Comparison of ENCODE assay signal across 8 cellular contexts in the genomic region with DNA sequence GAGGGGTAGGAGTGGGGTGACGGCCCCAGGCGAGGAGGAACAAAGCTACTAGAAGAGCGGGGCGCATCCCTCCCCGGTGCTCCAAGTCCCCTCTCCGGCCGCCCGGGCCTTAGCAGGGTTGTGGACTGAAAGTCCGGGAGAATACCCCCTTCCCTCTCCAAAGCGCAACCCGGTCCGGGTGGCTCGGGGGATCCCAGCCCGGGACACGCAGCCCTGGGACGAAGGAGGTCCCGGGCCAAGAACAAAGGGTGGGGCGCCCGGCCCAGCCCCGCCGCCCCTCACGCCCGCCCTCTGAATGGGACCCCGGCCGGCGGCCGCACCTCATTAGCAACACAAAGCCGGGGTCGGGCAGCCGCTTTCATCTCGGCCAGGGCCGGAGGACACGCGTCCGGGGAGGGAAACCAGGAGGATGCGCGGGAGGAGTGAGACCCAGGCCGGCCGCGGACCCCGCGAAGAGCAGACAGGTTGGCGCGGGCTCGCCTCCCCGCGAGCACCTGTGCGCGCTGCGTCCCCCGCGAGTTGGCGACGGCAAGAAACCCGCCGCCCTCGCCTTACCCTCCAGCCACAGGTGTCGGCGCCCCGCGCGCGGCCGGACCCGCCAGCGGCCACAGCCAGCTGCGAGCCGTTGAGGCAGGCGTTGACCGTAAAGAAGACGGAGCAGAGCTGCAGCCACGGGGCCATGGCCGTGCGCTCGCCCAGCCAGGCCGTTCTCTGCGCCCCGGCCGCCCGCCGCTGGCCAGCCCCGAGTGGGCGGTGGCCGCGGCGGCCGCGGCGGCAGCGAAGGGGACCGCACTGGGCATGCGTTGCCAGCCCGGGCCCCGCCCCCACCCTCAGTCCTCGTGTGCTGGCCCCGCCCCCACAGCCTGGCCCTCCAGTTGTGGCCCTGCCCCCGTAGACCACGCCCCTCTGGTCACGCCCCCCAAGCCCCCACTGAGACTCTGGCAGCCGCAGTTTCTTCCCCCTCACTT. TPM values are rescaled to one million over a fixed set of nuclear protein-coding genes. Genes with fewer than 3 reads are reported as not detected.
DNase-seq lines count a peak whose midpoint lies in the region; ATAC-seq and TF ChIP-seq lines count a peak whose summit lies in the region.

A gene (minus strand): TSS at position 748 of the 968 bp plus-strand sequence. CDS start 67 bp downstream, at position 681.

- H2AFZ ChIP-seq in PC-9: peak within 1 kb of the TSS; percentile 85
- peak within 1 kb of the TSS; percentile 97 for H2AFZ ChIP-seq in neuronal stem cell (ENCODE audit: low read length)

- CTCF ChIA-PET in PC-9 (lab: Charles Lee): no interaction called here

- H3K79me1 ChIP-seq in neuronal stem cell (ENCODE audit: low read depth, low read length): peaks cover 11% of the 10 kb centered on the region

- no TSS peak for BruUV-seq in PC-9 (replicated peaks; lab: Mats Ljungman, UMichigan)

- peak within 1 kb of the TSS; percentile 100 for H3K23ac ChIP-seq in neuronal stem cell (ENCODE audit: low read depth, low read length, poor library complexity)

- DNase-seq in PC-9: peak; percentile 59 to 72
- peak; percentile 38 for DNase-seq in activated T-helper 9 cell treated with anti-CD3 and anti-CD28 coated beads, Interleukin-2, amount 50 U/mL, for 16 hours (ENCODE audit: low read depth)
- peak; percentile 85 for DNase-seq in neuronal stem cell (ENCODE audit: low spot score)
- DNase-seq in thoracic aorta (ENCODE audit: low spot score): peak; percentile 25
- DNase-seq in NK-92 treated with Interleukin-12 subunit alpha and Interleukin-12 subunit beta, amount 100 ng/mL, for 24 hours (lab: John Stamatoyannopoulos, UW): no peak

- 0% methylated on average over 1 of the region's 100 CpGs; no CpG with 5 or more reads in 1 of the 2 donors for WGBS in gastroesophageal sphincter (ENCODE audit: low coverage in 1 of 2), 2 donors
- no CpG with 5 or more reads among the region's 100 CpGs for WGBS in neuronal stem cell (ENCODE audit: extremely low coverage in 2 of 2, insufficient read length in 2 of 2, insufficient replicate concordance in 1 of 2), 2 donors

- H2BK15ac ChIP-seq in neuronal stem cell (ENCODE audit: low read length): peak within 1 kb of the TSS; percentile 59

- H3K4me3 ChIP-seq in GM08714 (ENCODE audit: low read length): peak within 1 kb of the TSS; percentile 57; the same call in 1 of the 2 replicates
- peak within 1 kb of the TSS; percentile 69 for H3K4me3 ChIP-seq in PC-9
- peak within 1 kb of the TSS; percentile 52 to 85 for H3K4me3 ChIP-seq in gastroesophageal sphincter
- H3K4me3 ChIP-seq in neuronal stem cell (ENCODE audit: low read length in 2 of 2): peak within 1 kb of the TSS; percentile 83 to 91
- peak within 1 kb of the TSS; percentile 82 for H3K4me3 ChIP-seq in thoracic aorta

- H3K4me1 ChIP-seq in PC-9 (replicated peaks; ENCODE audit: insufficient read depth): no peaks in the 10 kb centered on the region; the same call in 1 of the 2 replicates
- H3K4me1 ChIP-seq in gastroesophageal sphincter: peaks cover 0 to 63% (median 19%) of the 10 kb centered on the region in 3 donors
- peaks cover 27 to 45% of the 10 kb centered on the region in 2 donors for H3K4me1 ChIP-seq in neuronal stem cell (ENCODE audit: control insufficient read depth in 2 of 2, insufficient read depth in 1 of 2, low read depth in 1 of 2, low read length in 2 of 2)
- peaks cover 5 to 37% of the 10 kb centered on the region in 2 donors for H3K4me1 ChIP-seq in thoracic aorta (ENCODE audit: control insufficient read depth in 1 of 2, low read depth in 2 of 2)

- TF ChIP-seq CTCF in PC-9 (conservative IDR thresholded peaks at IDR 0.05) (no peak), gastroesophageal sphincter (IDR thresholded peaks at IDR 0.05) (no peak), thoracic aorta (IDR thresholded peaks at IDR 0.05) (no peak)

- POLR2A ChIA-PET in PC-9 (lab: Charles Lee; ENCODE audit: unreplicated experiment): no interaction called here

- H4K91ac ChIP-seq in neuronal stem cell (ENCODE audit: low read depth, low read length, poor library complexity): peak within 1 kb of the TSS; percentile 98

- H3K4ac ChIP-seq in neuronal stem cell (ENCODE audit: low read length): peak within 1 kb of the TSS; percentile 87

- peak within 1 kb of the TSS; percentile 79 for H2BK12ac ChIP-seq in neuronal stem cell (ENCODE audit: low read length)

- H3K9me3 ChIP-seq in PC-9 (ENCODE audit: insufficient read depth, low read depth) (no peaks in the 10 kb centered on the region), gastroesophageal sphincter (no peaks in the 10 kb centered on the region), neuronal stem cell (replicated peaks in 1 of 2; ENCODE audit: control insufficient read depth in 2 of 2, insufficient read depth in 1 of 2, low read depth in 1 of 2, low read length in 2 of 2) (no peaks in the 10 kb centered on the region), thoracic aorta (no peaks in the 10 kb centered on the region)

- peak within 1 kb of the TSS; percentile 93 for H2BK5ac ChIP-seq in neuronal stem cell (ENCODE audit: low read length)

- TF ChIP-seq POLR2A in gastroesophageal sphincter (IDR thresholded peaks at IDR 0.05): peak in 1 of 2 donors; percentile 28

- no peaks in the 10 kb centered on the region for H3K9me2 ChIP-seq in PC-9 (ENCODE audit: insufficient read depth)

- intact Hi-C loops in PC-9 (cut with micrococcal nuclease; ENCODE audit: unreplicated experiment): loop anchor here (2.0 to 5.0 kb wide), 2 partner anchors 64 to 463 kb away; no protein-coding TSS in a partner anchor

- peak within 1 kb of the TSS; percentile 99 for H3K18ac ChIP-seq in neuronal stem cell (ENCODE audit: low read length)

- TF ChIP-seq EP300 in gastroesophageal sphincter (IDR thresholded peaks at IDR 0.05): no peak

- H3K27ac ChIP-seq in PC-9: no peak within 1 kb of the TSS
- H3K27ac ChIP-seq in gastroesophageal sphincter: peak within 1 kb of the TSS in 3 of 4 donors; percentile 58 to 82 (median 71)
- H3K27ac ChIP-seq in neuronal stem cell (replicated peaks; ENCODE audit: low read length): peak within 1 kb of the TSS; percentile 76
- H3K27ac ChIP-seq in thoracic aorta: no peak within 1 kb of the TSS

- peak within 1 kb of the TSS; percentile 73 for H3K14ac ChIP-seq in neuronal stem cell (ENCODE audit: low read length)

- no peaks in the 10 kb centered on the region for H3K36me3 ChIP-seq in PC-9 (ENCODE audit: low read depth)
- no peaks in the 10 kb centered on the region for H3K36me3 ChIP-seq in gastroesophageal sphincter
- H3K36me3 ChIP-seq in neuronal stem cell (replicated peaks in 1 of 2; ENCODE audit: control insufficient read depth in 2 of 2, insufficient read depth in 2 of 2, low read length in 2 of 2): no peaks in the 10 kb centered on the region
- H3K36me3 ChIP-seq in thoracic aorta: no peaks in the 10 kb centered on the region

- H3K4me2 ChIP-seq in PC-9 (peak within 1 kb of the TSS; percentile 83), neuronal stem cell (ENCODE audit: insufficient read depth, low read length, poor library complexity, severe bottlenecking) (peak within 1 kb of the TSS; percentile 90)

- H3K79me2 ChIP-seq in PC-9 (ENCODE audit: low read depth): no peaks in the 10 kb centered on the region

- H4K8ac ChIP-seq in neuronal stem cell (ENCODE audit: low read depth, low read length): peak within 1 kb of the TSS; percentile 49

- peak; percentile 42 for ATAC-seq in HG03520 (IDR thresholded peaks at IDR 0.05; ENCODE audit: unreplicated experiment)
- ATAC-seq in gastroesophageal sphincter: peak; percentile 84
- peak; percentile 66 for ATAC-seq in thoracic aorta (ENCODE audit: insufficient number of reproducible peaks, low FRiP score, low read depth)

- peak within 1 kb of the TSS; percentile 85 for H2AK5ac ChIP-seq in neuronal stem cell (ENCODE audit: low read depth, low read length)

- H3K27me3 ChIP-seq in PC-9 (ENCODE audit: insufficient read depth, low read depth) (no peaks in the 10 kb centered on the region), gastroesophageal sphincter (peaks cover 13% of the 10 kb centered on the region), neuronal stem cell (ENCODE audit: control insufficient read depth in 3 of 3, insufficient read depth in 3 of 3, low read depth in 1 of 3, low read length in 3 of 3) (peaks cover 0 to 12% (median 0%) of the 10 kb centered on the region in 3 experiments), thoracic aorta (replicated peaks; ENCODE audit: insufficient read depth) (no peaks in the 10 kb centered on the region)

- no peaks in the 10 kb centered on the region for H4K20me1 ChIP-seq in PC-9 (ENCODE audit: insufficient read depth)

- H3F3A ChIP-seq in PC-9 (ENCODE audit: insufficient read depth, low read depth): no peaks in the 10 kb centered on the region

- H3K9ac ChIP-seq in neuronal stem cell (ENCODE audit: low read depth, low read length, poor library complexity): peak within 1 kb of the TSS; percentile 100

- peak within 1 kb of the TSS; percentile 95 for H2BK120ac ChIP-seq in neuronal stem cell (ENCODE audit: low read depth, low read length)

RNA-seq across cellular contexts. Expression of the gene that starts here (rescaled TPM):
- 7.9 and 8.3 TPM in 2 replicates for total RNA-seq in PC-9 (2021)
- 10 to 100 TPM in 2 of 4 donors, 1 to 10 TPM in 2; 4.5 to 15.9 (median 8.7) TPM for total RNA-seq in gastroesophageal sphincter
- 38.4 TPM for polyA plus RNA-seq in neuronal stem cell (2013, experiment 1 of 2)
- polyA plus RNA-seq in neuronal stem cell (2013, experiment 2 of 2): 37.6 TPM
- total RNA-seq in thoracic aorta: 1 to 10 TPM; 3.1 to 7.9 TPM

Comparison
In these comparisons a context has a peak if more than half of its experiments do, and no peak if none do; other contexts are left out.
1. H3K27ac ChIP-seq: peak in gastroesophageal sphincter (3 of 4) and neuronal stem cell (single experiment); none in PC-9 (single experiment) and thoracic aorta (0 of 2).
2. Peak in every context shown above with its lines, with median percentiles within 50 percentile points of each other: H3K4me3 ChIP-seq and ATAC-seq.